24 cellular contexts compared by ENCODE assay signal in the genomic region with DNA sequence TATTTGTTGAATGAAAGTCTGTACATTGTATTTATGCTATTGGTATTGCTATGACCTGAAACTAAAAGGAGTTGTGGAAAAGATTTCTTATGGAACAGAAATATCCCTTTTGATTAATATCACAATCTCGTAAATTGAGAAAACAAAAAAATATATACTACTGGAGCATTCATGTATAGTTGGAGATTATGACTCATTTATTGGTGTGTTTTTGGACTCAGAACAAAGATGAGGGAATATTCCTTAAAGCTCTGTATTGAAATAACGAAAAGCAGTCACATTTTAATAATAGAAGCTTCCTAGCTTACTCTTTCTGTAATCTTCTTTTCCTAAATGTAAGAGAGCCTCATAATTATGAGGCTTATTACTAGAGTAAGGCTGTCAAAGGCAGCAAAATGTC. TPM values are rescaled to one million over a fixed set of nuclear protein-coding genes. Genes with fewer than 3 reads are reported as not detected.
A peak's percentile ranks its signal among the peaks of the same experiment; 100 is the strongest.
DNase-seq lines count a peak whose midpoint lies in the region; ATAC-seq and TF ChIP-seq lines count a peak whose summit lies in the region.
"Had no signal": no experiment of that assay in that cellular context is flagged by ENCODE, and none has a peak within 500 bp of the region (broad histone marks: within the 10 kb centered on the region; RNA-seq: fewer than 3 reads in every experiment).

No MANE protein-coding gene starts in this region.

- no peaks in the 10 kb centered on the region for H3F3A ChIP-seq in PC-3 (ENCODE audit: low read length, unreplicated experiment)

- no peak overlapping the region for H3K27ac ChIP-seq in PC-3 (ENCODE audit: low read length)
- no peak overlapping the region for H3K27ac ChIP-seq in trophoblast cell (ENCODE audit: low read depth, low read length)
- H3K27ac ChIP-seq: epithelial cell of prostate, stomach, tibial nerve had no signal

- no peak overlapping the region for H3K14ac ChIP-seq in trophoblast cell (ENCODE audit: low read length)

- POLR2A ChIA-PET in activated CD8-positive, alpha-beta T cell treated with anti-CD3 and anti-CD28 coated beads for 36 hours (lab: Charles Lee): interaction anchor here (0.8 to 7.6 kb wide), 5 partner anchors 9 to 97 kb away, joined by 3 to 60 read pairs (median 3); a partner anchor contains a TSS
- POLR2A ChIA-PET in activated CD8-positive, alpha-beta T cell treated with anti-CD3 and anti-CD28 coated beads, Interleukin-2, amount 10 ng/mL, durations not matched to agents 7 days and 5 days (lab: Charles Lee): interaction anchor here (0.6 to 1.9 kb wide), 2 partner anchors 14 to 47 kb away, joined by 3 to 8 read pairs; a partner anchor contains a TSS
- POLR2A ChIA-PET in PC-3 (lab: Charles Lee; ENCODE audit: unreplicated experiment): interaction anchor here (0.6 kb wide), 1 partner anchor 737 kb away, joined by 3 read pairs; a partner anchor contains a TSS

- H3K9me2 ChIP-seq in PC-3 (replicated peaks; ENCODE audit: low read length): no peaks in the 10 kb centered on the region

- no peak for DNase-seq in activated CD8-positive, alpha-beta T cell treated with anti-CD3 and anti-CD28 coated beads for 36 hours
- no peak for DNase-seq in activated CD8-positive, alpha-beta T cell treated with anti-CD3 and anti-CD28 coated beads, Interleukin-2, amount 10 ng/mL, durations not matched to agents 7 days and 5 days
- DNase-seq in PC-3 (peak; percentile 56), glutamatergic neuron (no peak), trophoblast cell (no peak), amygdala (lab: John Stamatoyannopoulos, UW) (no peak), NK-92 (lab: John Stamatoyannopoulos, UW; ENCODE audit: unreplicated experiment) (no peak)
- DNase-seq in activated CD4-positive, alpha-beta T cell treated with anti-CD3 and anti-CD28 coated beads, Interleukin-2, amount 50 U/mL, for 4 hours: no peak
- DNase-seq: 8988T; activated CD4-positive, CD25-positive, alpha-beta regulatory T cell treated with anti-CD3 and anti-CD28 coated beads, Interleukin-2, amount 50 U/mL, for 72 hours; activated effector memory CD4-positive, alpha-beta T cell treated with Interleukin-2 at 50 U/mL for 16 hours; amniotic stem cell; Caco-2; hippocampal formation; islet precursor cell; Kasumi-1; mucosa of descending colon; NCI-H1048; NCI-H187 treated with DMSO at 0.1 percent for 48 hours; NCI-H748 treated with DMSO at 0.1 percent for 48 hours; stomach had no signal

- no peak overlapping the region for H4K12ac ChIP-seq in trophoblast cell (ENCODE audit: low read depth, low read length)

- H3K4me2 ChIP-seq in PC-3 (ENCODE audit: low read length) (peak overlapping the region; percentile 8; the same call in 1 of the 2 replicates), trophoblast cell (ENCODE audit: low read length) (no peak overlapping the region)

- H3K4me1 ChIP-seq in PC-3 (ENCODE audit: insufficient read depth, low read length): peaks cover 24% of the 10 kb centered on the region
- H3K4me1 ChIP-seq in trophoblast cell (ENCODE audit: control insufficient read depth in 1 of 2, insufficient read depth in 2 of 2, low read length in 2 of 2): peaks cover 3 to 6% of the 10 kb centered on the region in 2 experiments

- no peak overlapping the region for H2AK5ac ChIP-seq in trophoblast cell (ENCODE audit: low read length)

- H3K9ac ChIP-seq in PC-3 (ENCODE audit: low read length) (no peak overlapping the region), trophoblast cell (ENCODE audit: low read length) (no peak overlapping the region)

- no peak overlapping the region for H3K23ac ChIP-seq in trophoblast cell (ENCODE audit: low read length)

- H3K4me3 ChIP-seq in PC-3 (ENCODE audit: low read length): no peak overlapping the region
- no peak overlapping the region for H3K4me3 ChIP-seq in trophoblast cell (ENCODE audit: low read depth, low read length)
- H3K4me3 ChIP-seq: mucosa of descending colon, stomach, tibial nerve had no signal

- no peak overlapping the region for H2BK120ac ChIP-seq in trophoblast cell (ENCODE audit: insufficient read depth, low read length, poor library complexity)

- H3K9me3 ChIP-seq in PC-3 (ENCODE audit: low read length) (no peaks in the 10 kb centered on the region), trophoblast cell (ENCODE audit: insufficient read depth, low read depth, low read length) (no peaks in the 10 kb centered on the region)
- H3K9me3 ChIP-seq: Caco-2, mucosa of descending colon, stomach, tibial nerve had no signal

- H3K79me2 ChIP-seq in PC-3 (ENCODE audit: low read length) (peaks cover 100% of the 10 kb centered on the region), trophoblast cell (ENCODE audit: control insufficient read depth, insufficient read depth, low read length, poor library complexity) (peaks cover 11% of the 10 kb centered on the region)

- no peak overlapping the region for H4K91ac ChIP-seq in trophoblast cell (ENCODE audit: low read depth, low read length)

- WGBS in trophoblast cell (ENCODE audit: extremely low coverage, insufficient coverage, insufficient read length): no CpG with 5 or more reads among the region's 2 CpGs

- H4K20me1 ChIP-seq in PC-3 (ENCODE audit: low read length): peaks cover 94% of the 10 kb centered on the region

- no peak overlapping the region for H3K4me3 Mint-ChIP-seq in activated CD8-positive, alpha-beta T cell treated with anti-CD3 and anti-CD28 coated beads for 36 hours
- no peak overlapping the region for H3K4me3 Mint-ChIP-seq in activated CD8-positive, alpha-beta T cell treated with anti-CD3 and anti-CD28 coated beads, Interleukin-2, amount 10 ng/mL, durations not matched to agents 7 days and 5 days
- H3K4me3 Mint-ChIP-seq in glutamatergic neuron (ENCODE audit: unreplicated experiment): peak overlapping the region; percentile 7

- peak overlapping the region; percentile 95 for H3K4ac ChIP-seq in trophoblast cell (ENCODE audit: low read depth, low read length)

- intact Hi-C loops in activated CD8-positive, alpha-beta T cell treated with anti-CD3 and anti-CD28 coated beads for 36 hours (cut with micrococcal nuclease): no loop called here
- intact Hi-C loops in PC-3 (cut with micrococcal nuclease): no loop called here

- no TSS peak for BruUV-seq in PC-3 (replicated peaks; lab: Mats Ljungman, UMichigan)

- no peak overlapping the region for H3K18ac ChIP-seq in trophoblast cell (ENCODE audit: low read length)

- H3K27me3 ChIP-seq in PC-3 (ENCODE audit: low read length): no peaks in the 10 kb centered on the region
- H3K27me3 ChIP-seq in trophoblast cell (ENCODE audit: insufficient read depth, low read length): no peaks in the 10 kb centered on the region
- H3K27me3 ChIP-seq: stomach, tibial nerve had no signal

- no peak for ATAC-seq in activated CD8-positive, alpha-beta T cell treated with anti-CD3 and anti-CD28 coated beads for 36 hours
- no peak for ATAC-seq in activated CD8-positive, alpha-beta T cell treated with anti-CD3 and anti-CD28 coated beads, Interleukin-2, amount 10 ng/mL, durations not matched to agents 7 days and 5 days
- peak; percentile 77 for ATAC-seq in PC-3
- ATAC-seq: mucosa of descending colon, Right ventricle myocardium inferior had no signal

- H3K27ac Mint-ChIP-seq in activated CD8-positive, alpha-beta T cell treated with anti-CD3 and anti-CD28 coated beads for 36 hours: peak overlapping the region; percentile 50
- H3K27ac Mint-ChIP-seq in activated CD8-positive, alpha-beta T cell treated with anti-CD3 and anti-CD28 coated beads, Interleukin-2, amount 10 ng/mL, durations not matched to agents 7 days and 5 days: no peak overlapping the region
- no peak overlapping the region for H3K27ac Mint-ChIP-seq in glutamatergic neuron (ENCODE audit: unreplicated experiment)

- H2AFZ ChIP-seq in PC-3 (ENCODE audit: low read length) (no peak overlapping the region), trophoblast cell (ENCODE audit: insufficient read depth, low read length, poor library complexity) (no peak overlapping the region)

- CTCF ChIA-PET in activated CD8-positive, alpha-beta T cell treated with anti-CD3 and anti-CD28 coated beads for 36 hours (lab: Charles Lee): interaction anchor here (1.5 to 2.8 kb wide), 2 partner anchors 10 to 15 kb away, joined by 3 to 15 read pairs; no protein-coding TSS in a partner anchor
- CTCF ChIA-PET in activated CD8-positive, alpha-beta T cell treated with anti-CD3 and anti-CD28 coated beads, Interleukin-2, amount 10 ng/mL, durations not matched to agents 7 days and 5 days (lab: Charles Lee): no interaction called here
- CTCF ChIA-PET in PC-3 (lab: Charles Lee): no interaction called here

- H3K4me1 Mint-ChIP-seq in activated CD8-positive, alpha-beta T cell treated with anti-CD3 and anti-CD28 coated beads for 36 hours (ENCODE audit: low read depth): peaks cover 78% of the 10 kb centered on the region
- peaks cover 40% of the 10 kb centered on the region for H3K4me1 Mint-ChIP-seq in activated CD8-positive, alpha-beta T cell treated with anti-CD3 and anti-CD28 coated beads, Interleukin-2, amount 10 ng/mL, durations not matched to agents 7 days and 5 days (ENCODE audit: low read depth)
- H3K4me1 Mint-ChIP-seq in glutamatergic neuron (ENCODE audit: low read depth, unreplicated experiment): peaks cover 29% of the 10 kb centered on the region

- H3K36me3 ChIP-seq in PC-3 (ENCODE audit: low read depth, low read length) (peaks cover 11% of the 10 kb centered on the region), trophoblast cell (ENCODE audit: control insufficient read depth in 1 of 2, insufficient read depth in 2 of 2, low read length in 2 of 2) (peaks cover 4 to 7% of the 10 kb centered on the region in 2 experiments)
- H3K36me3 ChIP-seq: stomach, tibial nerve had no signal

- H3K27me3 Mint-ChIP-seq in activated CD8-positive, alpha-beta T cell treated with anti-CD3 and anti-CD28 coated beads for 36 hours: no peaks in the 10 kb centered on the region
- H3K27me3 Mint-ChIP-seq in activated CD8-positive, alpha-beta T cell treated with anti-CD3 and anti-CD28 coated beads, Interleukin-2, amount 10 ng/mL, durations not matched to agents 7 days and 5 days (ENCODE audit: low read depth): no peaks in the 10 kb centered on the region
- no peaks in the 10 kb centered on the region for H3K27me3 Mint-ChIP-seq in glutamatergic neuron (ENCODE audit: unreplicated experiment)

- no peak overlapping the region for H4K8ac ChIP-seq in trophoblast cell (ENCODE audit: low read depth, low read length)

- H2BK5ac ChIP-seq in trophoblast cell (ENCODE audit: low read depth, low read length, poor library complexity): no peak overlapping the region

- TF ChIP-seq CTCF in activated CD8-positive, alpha-beta T cell treated with anti-CD3 and anti-CD28 coated beads for 36 hours (IDR thresholded peaks at IDR 0.05): no peak
- TF ChIP-seq CTCF in PC-3 (conservative IDR thresholded peaks at IDR 0.05; ENCODE audit: low read depth, low read length) (no peak), glutamatergic neuron (IDR thresholded peaks at IDR 0.05; ENCODE audit: partially characterized antibody, unreplicated experiment) (no peak)

- no peak overlapping the region for H2BK12ac ChIP-seq in trophoblast cell (ENCODE audit: low read length)

- H3K79me1 ChIP-seq in trophoblast cell (ENCODE audit: low read length): no peaks in the 10 kb centered on the region

- H3K9me3 Mint-ChIP-seq in activated CD8-positive, alpha-beta T cell treated with anti-CD3 and anti-CD28 coated beads for 36 hours: peaks cover 8% of the 10 kb centered on the region
- H3K9me3 Mint-ChIP-seq in activated CD8-positive, alpha-beta T cell treated with anti-CD3 and anti-CD28 coated beads, Interleukin-2, amount 10 ng/mL, durations not matched to agents 7 days and 5 days (ENCODE audit: insufficient read depth): no peaks in the 10 kb centered on the region
- no peaks in the 10 kb centered on the region for H3K9me3 Mint-ChIP-seq in glutamatergic neuron (ENCODE audit: unreplicated experiment)

- peaks cover 26% of the 10 kb centered on the region for H3K36me3 Mint-ChIP-seq in activated CD8-positive, alpha-beta T cell treated with anti-CD3 and anti-CD28 coated beads for 36 hours (ENCODE audit: low read depth)
- peaks cover 23% of the 10 kb centered on the region for H3K36me3 Mint-ChIP-seq in activated CD8-positive, alpha-beta T cell treated with anti-CD3 and anti-CD28 coated beads, Interleukin-2, amount 10 ng/mL, durations not matched to agents 7 days and 5 days (ENCODE audit: low read depth)
- H3K36me3 Mint-ChIP-seq in glutamatergic neuron (ENCODE audit: unreplicated experiment): no peaks in the 10 kb centered on the region

RNA-seq across cellular contexts. Expression of a gene that starts 14.3 kb away (rescaled TPM):
- 100 to 1,000 TPM in 1 of 2 experiments, 10 to 100 TPM in 1; 99.9 to 104 TPM for total RNA-seq in activated CD8-positive, alpha-beta T cell treated with anti-CD3 and anti-CD28 coated beads for 36 hours
- 100 to 1,000 TPM; 112 TPM for total RNA-seq in activated CD8-positive, alpha-beta T cell treated with anti-CD3 and anti-CD28 coated beads, Interleukin-2, amount 10 ng/mL, durations not matched to agents 7 days and 5 days
- 460 and 474 TPM in 2 replicates for total RNA-seq in PC-3 (2014; rRNA removed)
- 269 TPM for total RNA-seq in glutamatergic neuron (ENCODE audit: unreplicated experiment)
- 1,013 and 1,027 TPM in 2 replicates for polyA plus RNA-seq in trophoblast cell (2013)
